Comparison of ENCODE assay signal across 8 cellular contexts in the genomic region with DNA sequence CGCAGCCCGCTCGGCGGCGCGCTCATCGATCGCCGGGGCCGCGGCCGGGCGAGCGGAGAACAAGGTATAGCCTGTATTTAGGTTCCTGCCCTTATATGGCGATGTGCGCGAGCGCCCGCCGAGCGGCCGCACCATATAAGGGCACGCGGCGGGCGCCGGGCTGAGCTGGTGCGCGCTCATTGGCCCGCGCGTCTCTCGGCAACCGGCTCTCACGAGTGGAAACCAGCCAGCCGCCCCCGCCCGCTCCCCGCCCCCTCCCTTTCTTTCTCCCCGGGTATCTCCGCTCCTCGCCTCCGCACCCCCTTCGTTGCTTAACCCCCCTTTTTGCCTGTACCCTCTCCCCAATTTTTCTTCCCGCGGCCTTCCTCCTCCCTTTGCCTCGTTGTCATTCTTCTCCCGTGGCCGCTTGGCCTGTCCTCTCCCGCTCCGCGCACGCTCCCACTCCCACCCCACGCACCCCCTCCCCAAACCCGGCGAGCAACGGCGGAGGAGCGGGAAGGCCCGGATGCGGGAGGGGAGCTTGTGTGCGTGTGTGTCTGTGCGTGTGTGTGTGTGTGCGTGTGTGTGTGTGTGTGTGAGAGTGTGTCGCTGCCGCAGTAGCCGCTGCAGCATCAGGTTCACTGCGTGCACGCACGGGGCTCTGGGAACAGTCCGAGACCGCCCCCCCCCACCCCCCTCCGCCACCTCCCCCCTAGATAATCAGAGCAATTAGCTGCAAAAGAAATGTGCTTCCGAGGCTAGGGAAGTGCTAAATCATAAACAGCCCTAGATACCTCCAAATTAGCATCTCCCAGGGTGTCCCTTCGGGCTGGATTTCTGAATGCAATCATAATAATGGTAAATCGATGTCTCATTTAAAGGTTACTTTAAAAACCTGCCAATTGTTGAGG.
A peak's percentile ranks its signal among the peaks of the same experiment; 100 is the strongest.
DNase-seq lines count a peak whose midpoint lies in the region; ATAC-seq and TF ChIP-seq lines count a peak whose summit lies in the region.

No MANE protein-coding gene starts in this region.

- TF ChIP-seq CTCF in GM13976 (IDR thresholded peaks at IDR 0.05; ENCODE audit: borderline replicate concordance, control extremely low read depth, extremely low read depth, insufficient read depth, missing control alignments) = no peak

- DNase-seq in GM13976 (ENCODE audit: low spot score) (peak; percentile 93), NCI-H2029 (lab: John Stamatoyannopoulos, UW) (peak; percentile 82), T-helper 22 cell (ENCODE audit: low read depth) (peak; percentile 73), amygdala (lab: John Stamatoyannopoulos, UW) (peak in 46 of 56 donors; percentile 7 to 88 (median 57)), SKM-1 treated with dmso at 0.1 percent for 144 hours (lab: John Stamatoyannopoulos, UW; ENCODE audit: unreplicated experiment) (no peak)
- DNase-seq in stimulated activated CD4-positive, alpha-beta T cell treated with anti-CD3 and anti-CD28 coated beads, Interleukin-12 subunit alpha, Interleukin-12 subunit beta, amount 100 ng/mL, for 48 hours (ENCODE audit: low read depth in 2 of 3, low spot score in 1 of 3) = peak in 2 of 3 donors; percentile 52 to 68

- peak overlapping the region; percentile 48 for H3K9ac ChIP-seq in iPS-18a (ENCODE audit: low read length)

- H3K36me3 ChIP-seq in iPS-18a (ENCODE audit: control insufficient read depth, low read depth, low read length) = no peaks in the 10 kb centered on the region

- in situ Hi-C loops in GM13976 (cut with MboI; ENCODE audit: low sequenced_read_pairs, unreplicated experiment) = no loop called here

- ATAC-seq in HG02970 (IDR thresholded peaks at IDR 0.05; ENCODE audit: low FRiP score, unreplicated experiment) = peak; percentile 66

- H3K27me3 ChIP-seq in iPS-18a (ENCODE audit: control insufficient read depth, insufficient read depth, low read length) = peaks cover 92% of the 10 kb centered on the region

- peak overlapping the region; percentile 28 for H3K4me3 ChIP-seq in iPS-18a (ENCODE audit: low read length)

- peaks cover 32% of the 10 kb centered on the region for H3K4me1 ChIP-seq in iPS-18a (ENCODE audit: control insufficient read depth, low read depth, low read length)

- H3K27ac ChIP-seq in iPS-18a (ENCODE audit: low read length) = no peak overlapping the region

- H3K9me3 ChIP-seq in iPS-18a (ENCODE audit: control insufficient read depth, low read depth, low read length) = no peaks in the 10 kb centered on the region
